Comparison of ENCODE assay signal across 1 cellular context in genomic region chr5:135033026-135033861, GRCh38.
TF ChIP-seq lines count a peak whose summit lies in the region.

No MANE protein-coding gene starts in this region.

TF ChIP-seq in HepG2, 621 proteins besides CTCF, POLR2A, EP300 and RAD21 (continued from another document):
- TF ChIP-seq ZFP91 (CRISPR knock-in tag; IDR thresholded peaks at IDR 0.05; ENCODE audit: borderline replicate concordance) (peak; percentile 52), HNRNPK (IDR thresholded peaks at IDR 0.05; ENCODE audit: low read depth, low read length, poor library complexity, severe bottlenecking) (peak; percentile 77), NR1H2 (CRISPR knock-in tag; IDR thresholded peaks at IDR 0.05; ENCODE audit: borderline replicate concordance, low read depth) (no peak), ZNF501 (CRISPR knock-in tag; IDR thresholded peaks at IDR 0.05) (peak; percentile 38; the same call in 1 of the 2 replicates), ZSCAN20 (CRISPR knock-in tag; IDR thresholded peaks at IDR 0.05; ENCODE audit: borderline replicate concordance) (no peak), REL (CRISPR knock-in tag; conservative IDR thresholded peaks at IDR 0.05) (no peak), HMGXB3 (CRISPR knock-in tag; IDR thresholded peaks at IDR 0.05; ENCODE audit: borderline replicate concordance) (no peak), MEIS2 (CRISPR knock-in tag; IDR thresholded peaks at IDR 0.05) (0 out of 2 replicates have a peak, but pooled peaks have one; percentile 42), RARA (CRISPR knock-in tag; IDR thresholded peaks at IDR 0.05) (0 out of 2 replicates have a peak, but pooled peaks have one; percentile 2), ZBTB25 (CRISPR knock-in tag; IDR thresholded peaks at IDR 0.05) (no peak), NCOA2 (CRISPR knock-in tag; IDR thresholded peaks at IDR 0.05) (0 out of 2 replicates have a peak, but pooled peaks have one; percentile 10), RBFOX2 (IDR thresholded peaks at IDR 0.05; ENCODE audit: low read depth, low read length) (peak; percentile 68), ZNF614 (CRISPR knock-in tag; IDR thresholded peaks at IDR 0.05; ENCODE audit: borderline replicate concordance) (no peak; the same call in 1 of the 2 replicates), NONO (IDR thresholded peaks at IDR 0.05) (no peak), NONO (CRISPR knock-in tag; conservative IDR thresholded peaks at IDR 0.05) (no peak), TFDP1 (CRISPR knock-in tag; IDR thresholded peaks at IDR 0.05; ENCODE audit: borderline replicate concordance) (peak; percentile 21; the same call in 1 of the 2 replicates), NR2C2 (CRISPR knock-in tag; IDR thresholded peaks at IDR 0.05; ENCODE audit: borderline replicate concordance) (no peak), ZSCAN29 (CRISPR knock-in tag; conservative IDR thresholded peaks at IDR 0.05) (no peak), KLF15 (CRISPR knock-in tag; IDR thresholded peaks at IDR 0.05; ENCODE audit: borderline replicate concordance) (no peak)
